In the genomic region with DNA sequence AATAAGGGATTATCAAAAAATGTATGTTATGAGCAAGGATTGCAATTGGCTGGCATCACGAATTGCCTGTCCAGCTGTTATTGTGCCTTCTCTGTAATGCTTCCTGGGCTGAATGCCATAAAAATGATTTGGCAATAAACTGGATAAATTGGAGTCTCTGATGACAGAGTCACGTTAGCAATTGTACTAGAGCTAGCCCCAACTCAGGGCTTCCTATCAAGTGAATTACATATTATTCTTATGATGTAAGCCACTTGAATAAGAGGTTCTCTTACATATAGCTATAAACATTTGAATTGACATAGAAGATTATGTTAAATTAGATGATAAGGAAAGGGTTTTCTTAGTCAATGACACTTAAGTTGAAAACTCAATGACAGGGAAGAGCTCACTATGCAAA, we compare ENCODE assay signal across 17 cellular contexts.
DNase-seq lines count a peak whose midpoint lies in the region; ATAC-seq and TF ChIP-seq lines count a peak whose summit lies in the region.
"Had no signal": no experiment of that assay in that cellular context is flagged by ENCODE, and none has a peak within 500 bp of the region (broad histone marks: within the 10 kb centered on the region; RNA-seq: fewer than 3 reads in every experiment).

No MANE protein-coding gene starts in this region.

- no TSS peak for BruUV-seq in A673 (replicated peaks; lab: Mats Ljungman, UMichigan)

- no peaks in the 10 kb centered on the region for H3K9me3 ChIP-seq in A673 (ENCODE audit: low read depth, low read length, poor library complexity, severe bottlenecking)
- H3K9me3 ChIP-seq: thoracic aorta had no signal

- ATAC-seq in activated T-cell treated with anti-CD3 and anti-CD28 coated beads, Interleukin-2, amount 50 U/mL, for 4 hours = no peak
- ATAC-seq in GM19397 (IDR thresholded peaks at IDR 0.05; ENCODE audit: unreplicated experiment) (no peak), HG03025 (IDR thresholded peaks at IDR 0.05; ENCODE audit: low FRiP score, unreplicated experiment) (no peak)
- ATAC-seq: heart left ventricle; left lung; stimulated activated naive B cell treated with anti-CD40 and anti-IgM and Interleukin-4, amounts not matched to agents 10 μg/mL and 1 μg/mL and 100 μg/mL, for 72 hours; T-cell had no signal

- H3K4me1 ChIP-seq in A673 (ENCODE audit: insufficient read depth, low read length, poor library complexity, severe bottlenecking) = peaks cover 19% of the 10 kb centered on the region
- H3K4me1 ChIP-seq: heart left ventricle, left lung had no signal

- intact Hi-C loops in A673 (cut with micrococcal nuclease; ENCODE audit: unreplicated experiment) (no loop called here), CD14-positive monocyte (cut with micrococcal nuclease) (no loop called here)

- POLR2A ChIA-PET in A673 (lab: Charles Lee; ENCODE audit: low non-redundant PET) = no interaction called here

- H3K4me1 Mint-ChIP-seq in activated T-cell treated with anti-CD3 and anti-CD28 coated beads, Interleukin-2, amount 50 U/mL, for 4 hours (ENCODE audit: low read depth) = no peaks in the 10 kb centered on the region
- no peaks in the 10 kb centered on the region for H3K4me1 Mint-ChIP-seq in CD14-positive monocyte
- H3K4me1 Mint-ChIP-seq: stimulated activated naive B cell treated with anti-CD40 and anti-IgM and Interleukin-4, amounts not matched to agents 10 μg/mL and 1 μg/mL and 100 μg/mL, for 72 hours; T-cell had no signal

- no peaks in the 10 kb centered on the region for H3K27me3 Mint-ChIP-seq in activated T-cell treated with anti-CD3 and anti-CD28 coated beads, Interleukin-2, amount 50 U/mL, for 4 hours (ENCODE audit: low read depth)
- H3K27me3 Mint-ChIP-seq in CD14-positive monocyte (ENCODE audit: low read depth in 3 of 3) = no peaks in the 10 kb centered on the region
- H3K27me3 Mint-ChIP-seq: stimulated activated naive B cell treated with anti-CD40 and anti-IgM and Interleukin-4, amounts not matched to agents 10 μg/mL and 1 μg/mL and 100 μg/mL, for 72 hours; T-cell had no signal

- H3K36me3 ChIP-seq in A673 (ENCODE audit: insufficient read depth, low read length, poor library complexity, severe bottlenecking) = no peaks in the 10 kb centered on the region
- H3K36me3 ChIP-seq: heart left ventricle, left lung, thoracic aorta had no signal

- no peak overlapping the region for H3K27ac Mint-ChIP-seq in CD14-positive monocyte
- H3K27ac Mint-ChIP-seq: stimulated activated naive B cell treated with anti-CD40 and anti-IgM and Interleukin-4, amounts not matched to agents 10 μg/mL and 1 μg/mL and 100 μg/mL, for 72 hours; T-cell had no signal

- CTCF ChIA-PET in A673 (lab: Charles Lee) = interaction anchor here (0.5 to 0.7 kb wide), 2 partner anchors 22 to 561 kb away, joined by 3 to 5 read pairs; no protein-coding TSS in a partner anchor

- no peak overlapping the region for H3K27ac ChIP-seq in A673 (ENCODE audit: low read depth, low read length, poor library complexity, severe bottlenecking)
- H3K27ac ChIP-seq: heart left ventricle, left lung, thoracic aorta had no signal

- H3K9me3 Mint-ChIP-seq in activated T-cell treated with anti-CD3 and anti-CD28 coated beads, Interleukin-2, amount 50 U/mL, for 4 hours = peaks cover 18% of the 10 kb centered on the region
- no peaks in the 10 kb centered on the region for H3K9me3 Mint-ChIP-seq in CD14-positive monocyte

- DNase-seq in A673 (ENCODE audit: low spot score) (peak; percentile 80), HS-5 (ENCODE audit: low read depth) (peak; percentile 31), NCI-H446 (lab: John Stamatoyannopoulos, UW) (peak; percentile 30 to 56), cardiac fibroblast (ENCODE audit: low read depth in 2 of 2) (peak; percentile 0), CD14-positive monocyte (ENCODE audit: low spot score) (no peak)
- no peak for DNase-seq in activated T-cell treated with anti-CD3 and anti-CD28 coated beads, Interleukin-2, amount 50 U/mL, for 4 hours
- DNase-seq: activated CD4-positive, alpha-beta T cell treated with anti-CD3 and anti-CD28 coated beads for 4 hours; cortex of kidney; heart left ventricle; left lung; NCI-H510A; stimulated activated CD4-positive, alpha-beta T cell treated with anti-CD3 and anti-CD28 coated beads, Interleukin-1b, Interleukin-23, amount 100 ng/mL, for 48 hours; stimulated activated naive B cell treated with anti-CD40 and anti-IgM and Interleukin-4, amounts not matched to agents 10 μg/mL and 1 μg/mL and 100 μg/mL, for 72 hours; T-cell had no signal

- TF ChIP-seq CTCF in A673 (conservative IDR thresholded peaks at IDR 0.05; ENCODE audit: low read depth, low read length) (no peak), cardiac fibroblast (IDR thresholded peaks at IDR 0.05; ENCODE audit: low read depth, low read length) (no peak), CD14-positive monocyte (IDR thresholded peaks at IDR 0.05) (no peak)

- H3K4me3 ChIP-seq in A673 (ENCODE audit: low read depth, low read length, poor library complexity, severe bottlenecking) (no peak overlapping the region), cardiac fibroblast (replicated peaks in 1 of 2; ENCODE audit: low read depth in 2 of 2, low read length in 2 of 2) (no peak overlapping the region)
- H3K4me3 ChIP-seq: heart left ventricle, left lung, thoracic aorta had no signal

- H3K27me3 ChIP-seq in A673 (replicated peaks; ENCODE audit: insufficient read depth, low read depth, low read length, poor library complexity) = no peaks in the 10 kb centered on the region
- H3K27me3 ChIP-seq: heart left ventricle, left lung had no signal

- H3K4me3 Mint-ChIP-seq in activated T-cell treated with anti-CD3 and anti-CD28 coated beads, Interleukin-2, amount 50 U/mL, for 4 hours = no peak overlapping the region
- no peak overlapping the region for H3K4me3 Mint-ChIP-seq in CD14-positive monocyte
- H3K4me3 Mint-ChIP-seq: stimulated activated naive B cell treated with anti-CD40 and anti-IgM and Interleukin-4, amounts not matched to agents 10 μg/mL and 1 μg/mL and 100 μg/mL, for 72 hours; T-cell had no signal

- no peaks in the 10 kb centered on the region for H3K36me3 Mint-ChIP-seq in activated T-cell treated with anti-CD3 and anti-CD28 coated beads, Interleukin-2, amount 50 U/mL, for 4 hours (ENCODE audit: insufficient read depth)
- no peaks in the 10 kb centered on the region for H3K36me3 Mint-ChIP-seq in CD14-positive monocyte
- H3K36me3 Mint-ChIP-seq: stimulated activated naive B cell treated with anti-CD40 and anti-IgM and Interleukin-4, amounts not matched to agents 10 μg/mL and 1 μg/mL and 100 μg/mL, for 72 hours; T-cell had no signal

Comparison
In these comparisons a context has a peak if more than half of its experiments do, and no peak if none do; other contexts are left out.
1. DNase-seq: peak in A673 (single experiment), HS-5 (single experiment), NCI-H446 (2 of 2) and cardiac fibroblast (2 of 2); none in activated T-cell treated with anti-CD3 and anti-CD28 coated beads, Interleukin-2, amount 50 U/mL, for 4 hours (single experiment) and CD14-positive monocyte (single experiment).